1 cellular context compared by ENCODE assay signal in genomic region chr11:68052137-68052873, GRCh38.
TF ChIP-seq lines count a peak whose summit lies in the region.

No MANE protein-coding gene starts in this region.

TF ChIP-seq in HepG2, 621 proteins besides CTCF, POLR2A, EP300 and RAD21:
- TF ChIP-seq NONO (IDR thresholded peaks at IDR 0.05) (no peak), NONO (CRISPR knock-in tag; conservative IDR thresholded peaks at IDR 0.05) (0 out of 2 replicates have a peak, but pooled peaks have one; percentile 24), AGO2 (optimal IDR thresholded peaks at IDR 0.05; ENCODE audit: low read depth, low read length) (peak; percentile 80), HOXD1 (CRISPR knock-in tag; IDR thresholded peaks at IDR 0.05) (0 out of 2 replicates have a peak, but pooled peaks have one; percentile 26), ZBTB46 (CRISPR knock-in tag; IDR thresholded peaks at IDR 0.05; ENCODE audit: borderline replicate concordance) (no peak), KDM2A (CRISPR knock-in tag; IDR thresholded peaks at IDR 0.05; ENCODE audit: borderline replicate concordance, low read depth) (peak; percentile 33; the same call in 1 of the 2 replicates), ZNF205 (CRISPR knock-in tag; IDR thresholded peaks at IDR 0.05) (no peak), ZNF687 (CRISPR knock-in tag; IDR thresholded peaks at IDR 0.05) (peak; percentile 29; the same call in 1 of the 2 replicates), POLR2G (IDR thresholded peaks at IDR 0.05; ENCODE audit: low read depth, low read length) (peak; percentile 20), ZZZ3 (CRISPR knock-in tag; IDR thresholded peaks at IDR 0.05; ENCODE audit: borderline replicate concordance) (no peak), ZNF263 (CRISPR knock-in tag; IDR thresholded peaks at IDR 0.05) (peak; percentile 72), PHF8 (CRISPR knock-in tag; IDR thresholded peaks at IDR 0.05) (0 out of 2 replicates have a peak, but pooled peaks have one; percentile 27), RBM22 (optimal IDR thresholded peaks at IDR 0.05; ENCODE audit: low read length) (peak; percentile 88), KDM5B (CRISPR knock-in tag; IDR thresholded peaks at IDR 0.05; ENCODE audit: borderline replicate concordance) (no peak), SNAPC4 (CRISPR knock-in tag; IDR thresholded peaks at IDR 0.05) (no peak), AKAP8 (CRISPR knock-in tag; IDR thresholded peaks at IDR 0.05) (peak; percentile 82), PAF1 (CRISPR knock-in tag; IDR thresholded peaks at IDR 0.05) (peak; percentile 37)
